ENCODE assay signal across 1 cellular context in genomic region chr5:39427225-39427624, GRCh38.
TF ChIP-seq lines count a peak whose summit lies in the region.

No MANE protein-coding gene starts in this region.

TF ChIP-seq in GM23338, 12 proteins besides CTCF, POLR2A, EP300 and RAD21 (continued from another document):
- no peak for TF ChIP-seq ETS1 (IDR thresholded peaks at IDR 0.05)
- TF ChIP-seq JUNB (IDR thresholded peaks at IDR 0.05; ENCODE audit: unreplicated experiment) = no peak
- no peak for TF ChIP-seq REST (IDR thresholded peaks at IDR 0.05; ENCODE audit: unreplicated experiment)
- no peak for TF ChIP-seq EZH2phosphoT487 (IDR thresholded peaks at IDR 0.05; ENCODE audit: unreplicated experiment)
- no peak for TF ChIP-seq EZH2 (IDR thresholded peaks at IDR 0.05; ENCODE audit: low read depth, unreplicated experiment)
- TF ChIP-seq CREB1 (CRISPR knock-in tag; IDR thresholded peaks at IDR 0.05; ENCODE audit: low read depth) = no peak
